In the genomic region with DNA sequence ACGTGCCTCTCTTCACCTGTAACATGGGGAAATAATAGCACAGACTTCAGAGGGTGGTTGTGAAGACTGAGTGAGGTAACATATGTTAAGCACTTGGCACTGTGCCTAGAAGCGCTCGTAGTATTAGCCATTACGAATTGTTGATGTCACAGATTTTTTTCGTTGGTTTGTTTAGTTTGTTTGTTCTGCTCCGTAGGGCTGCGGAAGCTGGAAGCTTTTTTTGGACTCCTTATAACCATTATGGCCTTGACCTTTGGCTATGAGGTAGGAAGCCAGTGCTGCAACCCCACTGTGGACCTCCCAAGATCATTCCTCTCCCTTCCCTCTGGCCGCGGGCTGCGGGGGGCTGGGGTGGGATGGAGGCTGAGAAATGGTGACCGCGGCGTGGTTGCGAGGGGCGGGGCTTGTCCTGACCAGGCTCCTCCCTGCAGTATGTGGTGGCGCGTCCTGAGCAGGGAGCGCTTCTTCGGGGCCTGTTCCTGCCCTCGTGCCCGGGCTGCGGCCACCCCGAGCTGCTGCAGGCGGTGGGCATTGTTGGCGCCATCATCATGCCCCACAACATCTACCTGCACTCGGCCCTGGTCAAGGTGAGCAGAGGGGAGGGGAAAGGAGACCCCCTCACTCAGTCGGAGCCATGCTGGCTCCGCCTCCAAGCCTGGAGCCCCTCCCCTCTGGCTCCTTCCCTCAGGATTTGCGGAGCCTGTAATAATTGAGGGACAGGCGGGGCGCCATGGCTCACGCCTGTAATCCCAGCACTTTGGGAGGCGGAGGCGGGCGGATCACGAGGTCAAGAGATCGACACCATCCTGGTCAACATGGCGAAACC, we compare ENCODE assay signal across 1 cellular context.
TF ChIP-seq lines count a peak whose summit lies in the region.

No MANE protein-coding gene starts in this region.

TF ChIP-seq in HepG2, 621 proteins besides CTCF, POLR2A, EP300 and RAD21 (continued from another document and continues in another):
- TF ChIP-seq, protein P1, sequence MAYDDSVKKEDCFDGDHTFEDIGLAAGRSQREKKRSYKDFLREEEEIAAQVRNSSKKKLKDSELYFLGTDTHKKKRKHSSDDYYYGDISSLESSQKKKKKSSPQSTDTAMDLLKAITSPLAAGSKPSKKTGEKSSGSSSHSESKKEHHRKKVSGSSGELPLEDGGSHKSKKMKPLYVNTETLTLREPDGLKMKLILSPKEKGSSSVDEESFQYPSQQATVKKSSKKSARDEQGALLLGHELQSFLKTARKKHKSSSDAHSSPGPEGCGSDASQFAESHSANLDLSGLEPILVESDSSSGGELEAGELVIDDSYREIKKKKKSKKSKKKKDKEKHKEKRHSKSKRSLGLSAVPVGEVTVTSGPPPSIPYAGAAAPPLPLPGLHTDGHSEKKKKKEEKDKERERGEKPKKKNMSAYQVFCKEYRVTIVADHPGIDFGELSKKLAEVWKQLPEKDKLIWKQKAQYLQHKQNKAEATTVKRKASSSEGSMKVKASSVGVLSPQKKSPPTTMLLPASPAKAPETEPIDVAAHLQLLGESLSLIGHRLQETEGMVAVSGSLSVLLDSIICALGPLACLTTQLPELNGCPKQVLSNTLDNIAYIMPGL (CRISPR knock-in tag; IDR thresholded peaks at IDR 0.05; ENCODE audit: borderline replicate concordance in 1 of 2, low read depth in 1 of 2) = peak in 1 of 2 experiments; percentile 39; a peak in 1 of 4 replicates
- TF ChIP-seq, protein P2, sequence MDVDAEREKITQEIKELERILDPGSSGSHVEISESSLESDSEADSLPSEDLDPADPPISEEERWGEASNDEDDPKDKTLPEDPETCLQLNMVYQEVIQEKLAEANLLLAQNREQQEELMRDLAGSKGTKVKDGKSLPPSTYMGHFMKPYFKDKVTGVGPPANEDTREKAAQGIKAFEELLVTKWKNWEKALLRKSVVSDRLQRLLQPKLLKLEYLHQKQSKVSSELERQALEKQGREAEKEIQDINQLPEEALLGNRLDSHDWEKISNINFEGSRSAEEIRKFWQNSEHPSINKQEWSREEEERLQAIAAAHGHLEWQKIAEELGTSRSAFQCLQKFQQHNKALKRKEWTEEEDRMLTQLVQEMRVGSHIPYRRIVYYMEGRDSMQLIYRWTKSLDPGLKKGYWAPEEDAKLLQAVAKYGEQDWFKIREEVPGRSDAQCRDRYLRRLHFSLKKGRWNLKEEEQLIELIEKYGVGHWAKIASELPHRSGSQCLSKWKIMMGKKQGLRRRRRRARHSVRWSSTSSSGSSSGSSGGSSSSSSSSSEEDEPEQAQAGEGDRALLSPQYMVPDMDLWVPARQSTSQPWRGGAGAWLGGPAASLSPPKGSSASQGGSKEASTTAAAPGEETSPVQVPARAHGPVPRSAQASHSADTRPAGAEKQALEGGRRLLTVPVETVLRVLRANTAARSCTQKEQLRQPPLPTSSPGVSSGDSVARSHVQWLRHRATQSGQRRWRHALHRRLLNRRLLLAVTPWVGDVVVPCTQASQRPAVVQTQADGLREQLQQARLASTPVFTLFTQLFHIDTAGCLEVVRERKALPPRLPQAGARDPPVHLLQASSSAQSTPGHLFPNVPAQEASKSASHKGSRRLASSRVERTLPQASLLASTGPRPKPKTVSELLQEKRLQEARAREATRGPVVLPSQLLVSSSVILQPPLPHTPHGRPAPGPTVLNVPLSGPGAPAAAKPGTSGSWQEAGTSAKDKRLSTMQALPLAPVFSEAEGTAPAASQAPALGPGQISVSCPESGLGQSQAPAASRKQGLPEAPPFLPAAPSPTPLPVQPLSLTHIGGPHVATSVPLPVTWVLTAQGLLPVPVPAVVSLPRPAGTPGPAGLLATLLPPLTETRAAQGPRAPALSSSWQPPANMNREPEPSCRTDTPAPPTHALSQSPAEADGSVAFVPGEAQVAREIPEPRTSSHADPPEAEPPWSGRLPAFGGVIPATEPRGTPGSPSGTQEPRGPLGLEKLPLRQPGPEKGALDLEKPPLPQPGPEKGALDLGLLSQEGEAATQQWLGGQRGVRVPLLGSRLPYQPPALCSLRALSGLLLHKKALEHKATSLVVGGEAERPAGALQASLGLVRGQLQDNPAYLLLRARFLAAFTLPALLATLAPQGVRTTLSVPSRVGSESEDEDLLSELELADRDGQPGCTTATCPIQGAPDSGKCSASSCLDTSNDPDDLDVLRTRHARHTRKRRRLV (CRISPR knock-in tag; IDR thresholded peaks at IDR 0.05) = no peak
- TF ChIP-seq CCAR2 (optimal IDR thresholded peaks at IDR 0.05; ENCODE audit: low read depth, low read length) (no peak), CEBPB (IDR thresholded peaks at IDR 0.05; ENCODE audit: borderline replicate concordance, low read depth, low read length) (no peak), RFX3 (CRISPR knock-in tag; IDR thresholded peaks at IDR 0.05) (no peak), IRF2 (CRISPR knock-in tag; IDR thresholded peaks at IDR 0.05) (no peak), ZNF232 (CRISPR knock-in tag; IDR thresholded peaks at IDR 0.05; ENCODE audit: borderline replicate concordance) (no peak), TBX2 (CRISPR knock-in tag; IDR thresholded peaks at IDR 0.05; ENCODE audit: borderline replicate concordance) (no peak), ZFAT (CRISPR knock-in tag; conservative IDR thresholded peaks at IDR 0.05) (no peak), HOXD1 (CRISPR knock-in tag; IDR thresholded peaks at IDR 0.05) (no peak), SUZ12 (IDR thresholded peaks at IDR 0.05; ENCODE audit: low read depth, low read length) (no peak), ZNF530 (CRISPR knock-in tag; IDR thresholded peaks at IDR 0.05; ENCODE audit: low read depth) (no peak), PHF5A (CRISPR knock-in tag; IDR thresholded peaks at IDR 0.05; ENCODE audit: low read depth, unreplicated experiment) (no peak), MXI1 (IDR thresholded peaks at IDR 0.05; ENCODE audit: borderline replicate concordance, low read depth, low read length) (no peak), ZNF749 (CRISPR knock-in tag; IDR thresholded peaks at IDR 0.05; ENCODE audit: borderline replicate concordance) (no peak), NR3C1 (CRISPR knock-in tag; IDR thresholded peaks at IDR 0.05) (no peak), GATAD1 (CRISPR knock-in tag; IDR thresholded peaks at IDR 0.05) (peak; percentile 34; the same call in 1 of the 2 replicates), RBM22 (optimal IDR thresholded peaks at IDR 0.05; ENCODE audit: low read length) (no peak), ZNF264 (CRISPR knock-in tag; IDR thresholded peaks at IDR 0.05) (no peak), ZNF567 (CRISPR knock-in tag; IDR thresholded peaks at IDR 0.05; ENCODE audit: borderline replicate concordance) (no peak), SIN3B (IDR thresholded peaks at IDR 0.05; ENCODE audit: low read length) (no peak), ZNF891 (CRISPR knock-in tag; IDR thresholded peaks at IDR 0.05) (no peak; the same call in 1 of the 2 replicates), KDM5B (CRISPR knock-in tag; IDR thresholded peaks at IDR 0.05; ENCODE audit: borderline replicate concordance) (no peak), SOX5 (CRISPR knock-in tag; IDR thresholded peaks at IDR 0.05; ENCODE audit: borderline replicate concordance) (peak; percentile 40; the same call in 1 of the 2 replicates), MIXL1 (CRISPR knock-in tag; IDR thresholded peaks at IDR 0.05) (no peak), HOXA7 (CRISPR knock-in tag; IDR thresholded peaks at IDR 0.05) (no peak), NRL (CRISPR knock-in tag; IDR thresholded peaks at IDR 0.05; ENCODE audit: borderline replicate concordance) (no peak), TBP (CRISPR knock-in tag; IDR thresholded peaks at IDR 0.05) (no peak), DNMT3B (CRISPR knock-in tag; conservative IDR thresholded peaks at IDR 0.05) (no peak), ZNF775 (CRISPR knock-in tag; IDR thresholded peaks at IDR 0.05; ENCODE audit: borderline replicate concordance) (no peak), KLF11 (CRISPR knock-in tag; IDR thresholded peaks at IDR 0.05) (no peak), ZNF75D (CRISPR knock-in tag; IDR thresholded peaks at IDR 0.05; ENCODE audit: borderline replicate concordance) (no peak), NCOA1 (CRISPR knock-in tag; IDR thresholded peaks at IDR 0.05) (no peak), HNRNPK (IDR thresholded peaks at IDR 0.05; ENCODE audit: low read depth, low read length, poor library complexity, severe bottlenecking) (no peak), HMG20B (CRISPR knock-in tag; conservative IDR thresholded peaks at IDR 0.05) (no peak), SNRNP70 (IDR thresholded peaks at IDR 0.05; ENCODE audit: low read depth, low read length) (no peak), BCL6 (CRISPR knock-in tag; IDR thresholded peaks at IDR 0.05) (no peak)
- TF ChIP-seq, protein P3, sequence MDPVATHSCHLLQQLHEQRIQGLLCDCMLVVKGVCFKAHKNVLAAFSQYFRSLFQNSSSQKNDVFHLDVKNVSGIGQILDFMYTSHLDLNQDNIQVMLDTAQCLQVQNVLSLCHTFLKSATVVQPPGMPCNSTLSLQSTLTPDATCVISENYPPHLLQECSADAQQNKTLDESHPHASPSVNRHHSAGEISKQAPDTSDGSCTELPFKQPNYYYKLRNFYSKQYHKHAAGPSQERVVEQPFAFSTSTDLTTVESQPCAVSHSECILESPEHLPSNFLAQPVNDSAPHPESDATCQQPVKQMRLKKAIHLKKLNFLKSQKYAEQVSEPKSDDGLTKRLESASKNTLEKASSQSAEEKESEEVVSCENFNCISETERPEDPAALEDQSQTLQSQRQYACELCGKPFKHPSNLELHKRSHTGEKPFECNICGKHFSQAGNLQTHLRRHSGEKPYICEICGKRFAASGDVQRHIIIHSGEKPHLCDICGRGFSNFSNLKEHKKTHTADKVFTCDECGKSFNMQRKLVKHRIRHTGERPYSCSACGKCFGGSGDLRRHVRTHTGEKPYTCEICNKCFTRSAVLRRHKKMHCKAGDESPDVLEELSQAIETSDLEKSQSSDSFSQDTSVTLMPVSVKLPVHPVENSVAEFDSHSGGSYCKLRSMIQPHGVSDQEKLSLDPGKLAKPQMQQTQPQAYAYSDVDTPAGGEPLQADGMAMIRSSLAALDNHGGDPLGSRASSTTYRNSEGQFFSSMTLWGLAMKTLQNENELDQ (CRISPR knock-in tag; IDR thresholded peaks at IDR 0.05; ENCODE audit: borderline replicate concordance) = no peak
- TF ChIP-seq, protein P4, sequence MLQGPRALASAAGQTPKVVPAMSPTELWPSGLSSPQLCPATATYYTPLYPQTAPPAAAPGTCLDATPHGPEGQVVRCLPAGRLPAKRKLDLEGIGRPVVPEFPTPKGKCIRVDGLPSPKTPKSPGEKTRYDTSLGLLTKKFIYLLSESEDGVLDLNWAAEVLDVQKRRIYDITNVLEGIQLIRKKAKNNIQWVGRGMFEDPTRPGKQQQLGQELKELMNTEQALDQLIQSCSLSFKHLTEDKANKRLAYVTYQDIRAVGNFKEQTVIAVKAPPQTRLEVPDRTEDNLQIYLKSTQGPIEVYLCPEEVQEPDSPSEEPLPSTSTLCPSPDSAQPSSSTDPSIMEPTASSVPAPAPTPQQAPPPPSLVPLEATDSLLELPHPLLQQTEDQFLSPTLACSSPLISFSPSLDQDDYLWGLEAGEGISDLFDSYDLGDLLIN (CRISPR knock-in tag; IDR thresholded peaks at IDR 0.05; ENCODE audit: borderline replicate concordance) = no peak
- TF ChIP-seq, protein P5, sequence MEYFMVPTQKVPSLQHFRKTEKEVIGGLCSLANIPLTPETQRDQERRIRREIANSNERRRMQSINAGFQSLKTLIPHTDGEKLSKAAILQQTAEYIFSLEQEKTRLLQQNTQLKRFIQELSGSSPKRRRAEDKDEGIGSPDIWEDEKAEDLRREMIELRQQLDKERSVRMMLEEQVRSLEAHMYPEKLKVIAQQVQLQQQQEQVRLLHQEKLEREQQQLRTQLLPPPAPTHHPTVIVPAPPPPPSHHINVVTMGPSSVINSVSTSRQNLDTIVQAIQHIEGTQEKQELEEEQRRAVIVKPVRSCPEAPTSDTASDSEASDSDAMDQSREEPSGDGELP (IDR thresholded peaks at IDR 0.05; ENCODE audit: borderline replicate concordance, low read depth) = peak; percentile 62; the same call in 1 of the 2 replicates
- TF ChIP-seq, protein P6, sequence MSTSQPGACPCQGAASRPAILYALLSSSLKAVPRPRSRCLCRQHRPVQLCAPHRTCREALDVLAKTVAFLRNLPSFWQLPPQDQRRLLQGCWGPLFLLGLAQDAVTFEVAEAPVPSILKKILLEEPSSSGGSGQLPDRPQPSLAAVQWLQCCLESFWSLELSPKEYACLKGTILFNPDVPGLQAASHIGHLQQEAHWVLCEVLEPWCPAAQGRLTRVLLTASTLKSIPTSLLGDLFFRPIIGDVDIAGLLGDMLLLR (CRISPR knock-in tag; IDR thresholded peaks at IDR 0.05) = no peak
- TF ChIP-seq, protein P7, sequence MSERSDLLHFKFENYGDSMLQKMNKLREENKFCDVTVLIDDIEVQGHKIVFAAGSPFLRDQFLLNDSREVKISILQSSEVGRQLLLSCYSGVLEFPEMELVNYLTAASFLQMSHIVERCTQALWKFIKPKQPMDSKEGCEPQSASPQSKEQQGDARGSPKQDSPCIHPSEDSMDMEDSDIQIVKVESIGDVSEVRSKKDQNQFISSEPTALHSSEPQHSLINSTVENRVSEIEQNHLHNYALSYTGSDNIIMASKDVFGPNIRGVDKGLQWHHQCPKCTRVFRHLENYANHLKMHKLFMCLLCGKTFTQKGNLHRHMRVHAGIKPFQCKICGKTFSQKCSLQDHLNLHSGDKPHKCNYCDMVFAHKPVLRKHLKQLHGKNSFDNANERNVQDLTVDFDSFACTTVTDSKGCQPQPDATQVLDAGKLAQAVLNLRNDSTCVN (CRISPR knock-in tag; IDR thresholded peaks at IDR 0.05; ENCODE audit: borderline replicate concordance) = no peak
- TF ChIP-seq, protein P8, sequence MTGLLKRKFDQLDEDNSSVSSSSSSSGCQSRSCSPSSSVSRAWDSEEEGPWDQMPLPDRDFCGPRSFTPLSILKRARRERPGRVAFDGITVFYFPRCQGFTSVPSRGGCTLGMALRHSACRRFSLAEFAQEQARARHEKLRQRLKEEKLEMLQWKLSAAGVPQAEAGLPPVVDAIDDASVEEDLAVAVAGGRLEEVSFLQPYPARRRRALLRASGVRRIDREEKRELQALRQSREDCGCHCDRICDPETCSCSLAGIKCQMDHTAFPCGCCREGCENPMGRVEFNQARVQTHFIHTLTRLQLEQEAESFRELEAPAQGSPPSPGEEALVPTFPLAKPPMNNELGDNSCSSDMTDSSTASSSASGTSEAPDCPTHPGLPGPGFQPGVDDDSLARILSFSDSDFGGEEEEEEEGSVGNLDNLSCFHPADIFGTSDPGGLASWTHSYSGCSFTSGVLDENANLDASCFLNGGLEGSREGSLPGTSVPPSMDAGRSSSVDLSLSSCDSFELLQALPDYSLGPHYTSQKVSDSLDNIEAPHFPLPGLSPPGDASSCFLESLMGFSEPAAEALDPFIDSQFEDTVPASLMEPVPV (CRISPR knock-in tag; IDR thresholded peaks at IDR 0.05) = no peak
- TF ChIP-seq, protein P9, sequence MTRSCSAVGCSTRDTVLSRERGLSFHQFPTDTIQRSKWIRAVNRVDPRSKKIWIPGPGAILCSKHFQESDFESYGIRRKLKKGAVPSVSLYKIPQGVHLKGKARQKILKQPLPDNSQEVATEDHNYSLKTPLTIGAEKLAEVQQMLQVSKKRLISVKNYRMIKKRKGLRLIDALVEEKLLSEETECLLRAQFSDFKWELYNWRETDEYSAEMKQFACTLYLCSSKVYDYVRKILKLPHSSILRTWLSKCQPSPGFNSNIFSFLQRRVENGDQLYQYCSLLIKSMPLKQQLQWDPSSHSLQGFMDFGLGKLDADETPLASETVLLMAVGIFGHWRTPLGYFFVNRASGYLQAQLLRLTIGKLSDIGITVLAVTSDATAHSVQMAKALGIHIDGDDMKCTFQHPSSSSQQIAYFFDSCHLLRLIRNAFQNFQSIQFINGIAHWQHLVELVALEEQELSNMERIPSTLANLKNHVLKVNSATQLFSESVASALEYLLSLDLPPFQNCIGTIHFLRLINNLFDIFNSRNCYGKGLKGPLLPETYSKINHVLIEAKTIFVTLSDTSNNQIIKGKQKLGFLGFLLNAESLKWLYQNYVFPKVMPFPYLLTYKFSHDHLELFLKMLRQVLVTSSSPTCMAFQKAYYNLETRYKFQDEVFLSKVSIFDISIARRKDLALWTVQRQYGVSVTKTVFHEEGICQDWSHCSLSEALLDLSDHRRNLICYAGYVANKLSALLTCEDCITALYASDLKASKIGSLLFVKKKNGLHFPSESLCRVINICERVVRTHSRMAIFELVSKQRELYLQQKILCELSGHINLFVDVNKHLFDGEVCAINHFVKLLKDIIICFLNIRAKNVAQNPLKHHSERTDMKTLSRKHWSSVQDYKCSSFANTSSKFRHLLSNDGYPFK (CRISPR knock-in tag; IDR thresholded peaks at IDR 0.05; ENCODE audit: borderline replicate concordance) = no peak
